In genomic region chr22:21104126-21104691, GRCh38 we compare ENCODE assay signal across 19 cellular contexts. TPM values are rescaled to one million over a fixed set of nuclear protein-coding genes. Genes with fewer than 3 reads are reported as not detected.
"Had no signal": no experiment of that assay in that cellular context is flagged by ENCODE, and none has a peak within 500 bp of the region (broad histone marks: within the 10 kb centered on the region; RNA-seq: fewer than 3 reads in every experiment).

No MANE protein-coding gene starts in this region.

- H3K4me3 ChIP-seq: body of pancreas, stomach, thoracic aorta had no signal

- H3K27ac ChIP-seq: body of pancreas, stomach, thoracic aorta had no signal

- H3K36me3 ChIP-seq: stomach, thoracic aorta had no signal

- H3K27me3 ChIP-seq: body of pancreas had no signal

- DNase-seq: activated CD4-positive, alpha-beta T cell treated with anti-CD3 and anti-CD28 coated beads for 1 hour; activated CD4-positive, alpha-beta T cell treated with anti-CD3 and anti-CD28 coated beads, Interleukin-2, amount 50 U/mL, for 48 hours; activated CD8-positive, alpha-beta memory T cell treated with anti-CD3 and anti-CD28 coated beads, Interleukin-2, amount 10 ng/mL, durations not matched to agents 7 days and 5 days; activated effector memory CD4-positive, alpha-beta T cell treated with anti-CD3 and anti-CD28 coated beads, Interleukin-2, amount 50 U/mL, for 16 hours; activated T-cell treated with anti-CD3 and anti-CD28 coated beads, Interleukin-2, amount 50 U/mL, for 24 hours; amniotic stem cell; body of pancreas; cerebellar nuclear complex; islet precursor cell; left ventricle myocardium superior; stimulated activated CD4-positive, alpha-beta T cell treated with anti-CD3 and anti-CD28 coated beads, Interleukin-15, amount 100 ng/mL, for 24 hours; stimulated activated CD4-positive, alpha-beta T cell treated with anti-CD3 and anti-CD28 coated beads, Interleukin-4, amount 100 ng/mL, for 24 hours; stomach had no signal

- FAIRE-seq: urothelium cell line had no signal

RNA-seq across cellular contexts. Expression of gene LRRC74B, which starts 58.5 kb away (rescaled TPM):
- total RNA-seq: activated CD8-positive, alpha-beta memory T cell treated with anti-CD3 and anti-CD28 coated beads, Interleukin-2, amount 10 ng/mL, durations not matched to agents 7 days and 5 days; activated naive CD4-positive, alpha-beta T cell treated with anti-CD3 and anti-CD28 coated beads, Interleukin-2, amount 50 U/mL, for 72 hours; body of pancreas; dermis microvascular lymphatic vessel endothelial cell; fibroblast of villous mesenchyme; left ventricle myocardium superior; skeletal muscle tissue; stomach; thoracic aorta had no signal
